1 cellular context compared by ENCODE assay signal in the genomic region with DNA sequence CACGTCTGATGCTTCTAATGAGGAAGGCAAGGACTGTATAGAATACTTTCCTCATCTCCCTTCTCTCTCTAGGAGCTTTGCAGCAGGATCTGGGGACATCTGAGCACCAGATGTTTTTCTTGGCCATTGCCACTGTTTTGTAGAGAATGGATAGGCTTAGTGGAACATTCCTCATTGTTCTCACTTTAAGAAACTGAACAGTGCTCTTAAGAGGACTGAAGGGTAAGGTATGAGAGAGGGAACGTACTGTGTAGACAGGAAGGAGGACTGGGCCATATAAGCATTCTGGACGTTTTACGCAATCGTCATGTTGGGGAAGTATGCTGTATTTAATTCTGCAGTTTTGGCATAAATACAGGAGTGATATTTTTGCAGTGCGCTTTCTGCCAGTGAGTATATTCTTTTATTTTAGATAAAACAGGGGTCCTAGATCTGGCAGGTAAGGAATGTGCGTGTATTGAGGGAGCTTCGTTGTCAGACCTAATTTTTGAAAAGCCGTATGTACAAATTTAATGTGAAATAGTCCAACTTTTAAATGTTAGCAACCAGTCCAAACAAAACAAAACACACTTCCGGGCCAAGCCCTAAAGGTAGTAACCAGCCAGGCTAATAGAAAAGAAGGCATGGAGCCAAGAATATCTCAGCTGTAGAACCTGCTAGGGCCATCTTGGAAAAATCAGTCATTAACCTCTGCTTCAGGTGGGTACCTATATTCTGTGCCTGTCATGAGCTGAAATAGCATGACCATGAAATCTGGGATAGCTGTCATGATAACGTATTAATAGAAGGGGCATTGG.
TF ChIP-seq lines count a peak whose summit lies in the region.

No MANE protein-coding gene starts in this region.

TF ChIP-seq in endothelial cell of umbilical vein, 7 proteins besides CTCF, POLR2A, EP300 and RAD21 (continued from another document):
- TF ChIP-seq, protein P1, sequence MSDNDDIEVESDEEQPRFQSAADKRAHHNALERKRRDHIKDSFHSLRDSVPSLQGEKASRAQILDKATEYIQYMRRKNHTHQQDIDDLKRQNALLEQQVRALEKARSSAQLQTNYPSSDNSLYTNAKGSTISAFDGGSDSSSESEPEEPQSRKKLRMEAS (IDR thresholded peaks at IDR 0.05; ENCODE audit: insufficient read depth, insufficient read length): no peak
